ENCODE assay signal across 9 cellular contexts in genomic region chr17:17628388-17629008, GRCh38. TPM values are rescaled to one million over a fixed set of nuclear protein-coding genes. Genes with fewer than 3 reads are reported as not detected.
A peak's percentile ranks its signal among the peaks of the same experiment; 100 is the strongest.
DNase-seq lines count a peak whose midpoint lies in the region; ATAC-seq and TF ChIP-seq lines count a peak whose summit lies in the region.
"Had no signal": no experiment of that assay in that cellular context is flagged by ENCODE, and none has a peak within 500 bp of the region (broad histone marks: within the 10 kb centered on the region; RNA-seq: fewer than 3 reads in every experiment).

No MANE protein-coding gene starts in this region.

- ATAC-seq in DND-41 (ENCODE audit: insufficient read depth, low read depth) (0 out of 3 replicates have a peak, but pooled peaks have one; percentile 54), GM21619 (IDR thresholded peaks at IDR 0.05; ENCODE audit: unreplicated experiment) (no peak), HG03439 (IDR thresholded peaks at IDR 0.05; ENCODE audit: unreplicated experiment) (no peak), GM21786 (IDR thresholded peaks at IDR 0.05; ENCODE audit: unreplicated experiment) (no peak)

- peaks cover 5% of the 10 kb centered on the region for H3K4me1 ChIP-seq in DND-41 (ENCODE audit: insufficient read depth, low read length)

- H3K36me3 ChIP-seq in DND-41 (ENCODE audit: insufficient read depth, low read length) = no peaks in the 10 kb centered on the region

- peak overlapping the region; percentile 39; the same call in 1 of the 2 replicates for H3K4me2 ChIP-seq in DND-41 (ENCODE audit: insufficient read depth, low read length)

- no peak for TF ChIP-seq CTCF in DND-41 (IDR thresholded peaks at IDR 0.05; ENCODE audit: borderline replicate concordance, extremely low read depth, low read length, poor library complexity, severe bottlenecking)

- H3K27ac ChIP-seq in DND-41 (ENCODE audit: low read length) = no peak overlapping the region

- H3K9ac ChIP-seq in DND-41 (ENCODE audit: low read depth, low read length) = no peak overlapping the region

- no peaks in the 10 kb centered on the region for H3K9me3 ChIP-seq in DND-41 (ENCODE audit: insufficient read depth, low read length, severe bottlenecking)

- H3K27me3 ChIP-seq in DND-41 (ENCODE audit: insufficient read depth, low read length, poor library complexity) = no peaks in the 10 kb centered on the region

- peak overlapping the region; percentile 55; the same call in 1 of the 2 replicates for H2AFZ ChIP-seq in DND-41 (ENCODE audit: low read depth, low read length)

- no peak overlapping the region for H3K4me3 ChIP-seq in DND-41 (ENCODE audit: low read depth in 1 of 2, low read length in 2 of 2)

- no peaks in the 10 kb centered on the region for H4K20me1 ChIP-seq in DND-41 (ENCODE audit: insufficient read depth, low read length)

- DNase-seq in DND-41 = no peak
- DNase-seq in NCI-H69 (lab: John Stamatoyannopoulos, UW) = peak; percentile 78
- peak; percentile 79 for DNase-seq in activated effector memory CD4-positive, alpha-beta T cell treated with anti-CD3 and anti-CD28 coated beads, Interleukin-2, amount 50 U/mL, for 16 hours
- peak; percentile 15 to 23 (median 15) for DNase-seq in stimulated activated CD4-positive, alpha-beta T cell treated with anti-CD3 and anti-CD28 coated beads, Interleukin-12 subunit alpha, Interleukin-12 subunit beta, amount 100 ng/mL, for 48 hours (ENCODE audit: low read depth in 2 of 3, low spot score in 1 of 3)
- DNase-seq in occipital lobe (lab: John Stamatoyannopoulos, UW) = no peak
- DNase-seq: NCI-H524 had no signal

- no peaks in the 10 kb centered on the region for H3K79me2 ChIP-seq in DND-41 (ENCODE audit: insufficient read depth, low read length)

RNA-seq across cellular contexts. Expression of gene PEMT, which starts 37.0 kb away (rescaled TPM):
- 15.3 TPM for total RNA-seq in occipital lobe

RNA-seq across cellular contexts. Expression of gene RAI1, which starts 52.8 kb away (rescaled TPM):
- total RNA-seq in occipital lobe = 14.3 TPM

Comparison
In these comparisons a context has a peak if more than half of its experiments do, and no peak if none do; other contexts are left out.
1. DNase-seq: peak in NCI-H69 (single experiment), activated effector memory CD4-positive, alpha-beta T cell treated with anti-CD3 and anti-CD28 coated beads, Interleukin-2, amount 50 U/mL, for 16 hours (single experiment) and stimulated activated CD4-positive, alpha-beta T cell treated with anti-CD3 and anti-CD28 coated beads, Interleukin-12 subunit alpha, Interleukin-12 subunit beta, amount 100 ng/mL, for 48 hours (3 of 3); none in DND-41 (single experiment) and occipital lobe (single experiment).